13 cellular contexts compared by ENCODE assay signal in genomic region chr12:85531345-85531744, GRCh38.
DNase-seq lines count a peak whose midpoint lies in the region; ATAC-seq lines count a peak whose summit lies in the region.
"Had no signal": no experiment of that assay in that cellular context is flagged by ENCODE, and none has a peak within 500 bp of the region (broad histone marks: within the 10 kb centered on the region; RNA-seq: fewer than 3 reads in every experiment).

No MANE protein-coding gene starts in this region.

- H3K27ac Mint-ChIP-seq in stimulated activated naive CD8-positive, alpha-beta T cell treated with anti-CD3 and anti-CD28 coated beads, Interleukin-15, amount 100 ng/mL, for 72 hours: no peak overlapping the region
- H3K27ac Mint-ChIP-seq: activated CD4-positive, alpha-beta T cell treated with anti-CD3 and anti-CD28 coated beads, Interleukin-2, amount 10 ng/mL, durations not matched to agents 24 days and 14 days; CD4-positive, alpha-beta T cell; naive B cell had no signal

- peak; percentile 30 for DNase-seq in OCI-M1 (lab: John Stamatoyannopoulos, UW)
- DNase-seq in right cardiac atrium: no peak
- no peak for DNase-seq in cerebellum (ENCODE audit: low spot score)
- DNase-seq in stimulated activated naive CD8-positive, alpha-beta T cell treated with anti-CD3 and anti-CD28 coated beads, Interleukin-15, amount 100 ng/mL, for 72 hours: no peak
- no peak for DNase-seq in NCI-H2029 treated with DMSO at 0.1 percent for 48 hours (lab: John Stamatoyannopoulos, UW)
- DNase-seq: activated CD4-positive, alpha-beta T cell treated with anti-CD3 and anti-CD28 coated beads, Interleukin-2, amount 10 ng/mL, durations not matched to agents 24 days and 14 days; activated gamma-delta T cell; CD4-positive, alpha-beta T cell; naive B cell; NCI-H748 treated with DMSO at 0.1 percent for 48 hours had no signal

- peaks cover 5 to 9% of the 10 kb centered on the region in 2 donors for H3K9me3 Mint-ChIP-seq in stimulated activated naive CD8-positive, alpha-beta T cell treated with anti-CD3 and anti-CD28 coated beads, Interleukin-15, amount 100 ng/mL, for 72 hours
- H3K9me3 Mint-ChIP-seq: activated CD4-positive, alpha-beta T cell treated with anti-CD3 and anti-CD28 coated beads, Interleukin-2, amount 10 ng/mL, durations not matched to agents 24 days and 14 days had no signal

- peak; percentile 96 for ATAC-seq in GM18873 (IDR thresholded peaks at IDR 0.05; ENCODE audit: low FRiP score, unreplicated experiment)
- peak; percentile 84 for ATAC-seq in GM21529 (IDR thresholded peaks at IDR 0.05; ENCODE audit: unreplicated experiment)
- ATAC-seq in HG03064 (IDR thresholded peaks at IDR 0.05; ENCODE audit: low read depth, unreplicated experiment): peak; percentile 93
- no peak for ATAC-seq in right cardiac atrium
- no peak for ATAC-seq in stimulated activated naive CD8-positive, alpha-beta T cell treated with anti-CD3 and anti-CD28 coated beads, Interleukin-15, amount 100 ng/mL, for 72 hours

- H3K9me3 ChIP-seq in right cardiac atrium (ENCODE audit: control insufficient read depth, low read length): no peaks in the 10 kb centered on the region

- no peak overlapping the region for H3K4me3 Mint-ChIP-seq in stimulated activated naive CD8-positive, alpha-beta T cell treated with anti-CD3 and anti-CD28 coated beads, Interleukin-15, amount 100 ng/mL, for 72 hours
- H3K4me3 Mint-ChIP-seq: activated CD4-positive, alpha-beta T cell treated with anti-CD3 and anti-CD28 coated beads, Interleukin-2, amount 10 ng/mL, durations not matched to agents 24 days and 14 days; CD4-positive, alpha-beta T cell; naive B cell had no signal

- no peaks in the 10 kb centered on the region for H3K4me1 ChIP-seq in right cardiac atrium (ENCODE audit: control insufficient read depth, insufficient read depth, low read length)

- no peaks in the 10 kb centered on the region for H3K27me3 Mint-ChIP-seq in stimulated activated naive CD8-positive, alpha-beta T cell treated with anti-CD3 and anti-CD28 coated beads, Interleukin-15, amount 100 ng/mL, for 72 hours
- H3K27me3 Mint-ChIP-seq: activated CD4-positive, alpha-beta T cell treated with anti-CD3 and anti-CD28 coated beads, Interleukin-2, amount 10 ng/mL, durations not matched to agents 24 days and 14 days; CD4-positive, alpha-beta T cell; naive B cell had no signal

- H3K27ac ChIP-seq in right cardiac atrium (ENCODE audit: low read length): no peak overlapping the region

- H3K4me1 Mint-ChIP-seq in stimulated activated naive CD8-positive, alpha-beta T cell treated with anti-CD3 and anti-CD28 coated beads, Interleukin-15, amount 100 ng/mL, for 72 hours: no peaks in the 10 kb centered on the region

- H3K27me3 ChIP-seq in right cardiac atrium (ENCODE audit: control insufficient read depth, insufficient read depth): no peaks in the 10 kb centered on the region

- WGBS in right cardiac atrium: 36% methylated on average over 1 of the region's 1 CpG

- intact Hi-C loops in right cardiac atrium (cut with DNase I): no loop called here

- no peak overlapping the region for H3K4me3 ChIP-seq in right cardiac atrium (ENCODE audit: low read length)

Comparison
In these comparisons a context has a peak if more than half of its experiments do, and no peak if none do; other contexts are left out.
1. ATAC-seq: peak in GM18873 (single experiment), GM21529 (single experiment) and HG03064 (single experiment); none in right cardiac atrium (0 of 2) and stimulated activated naive CD8-positive, alpha-beta T cell treated with anti-CD3 and anti-CD28 coated beads, Interleukin-15, amount 100 ng/mL, for 72 hours (single experiment).